26 cellular contexts compared by ENCODE assay signal in genomic region chr1:16973215-16973614, GRCh38.
"Had no signal": no experiment of that assay in that cellular context is flagged by ENCODE, and none has a peak within 500 bp of the region (broad histone marks: within the 10 kb centered on the region; RNA-seq: fewer than 3 reads in every experiment).

No MANE protein-coding gene starts in this region.

- H3K4me3 Mint-ChIP-seq: activated naive CD8-positive, alpha-beta T cell; brain; dendritic cell treated with granulocyte-macrophage colony-stimulating factor and Interleukin-4, amounts not matched to agents 40 ng/mL and 50 ng/mL, for 4 days; naive B cell; T-helper 1 cell treated with Interleukin-12 subunit alpha and Interleukin-12 subunit beta and Interleukin-4 antibody, amounts not matched to agents 30 μg/mL and 1 μg/mL, for 36 hours had no signal

- H3K36me3 Mint-ChIP-seq: activated naive CD8-positive, alpha-beta T cell; naive B cell had no signal

- H3K27ac ChIP-seq: adrenal gland, epithelial cell of prostate, esophagus squamous epithelium, left ventricle myocardium inferior, right atrium auricular region, VCaP had no signal

- H3K9me3 ChIP-seq: adrenal gland, esophagus squamous epithelium, left ventricle myocardium inferior, right atrium auricular region, tibial nerve had no signal

- H3K27ac Mint-ChIP-seq: activated naive CD8-positive, alpha-beta T cell; dendritic cell treated with granulocyte-macrophage colony-stimulating factor and Interleukin-4, amounts not matched to agents 40 ng/mL and 50 ng/mL, for 4 days; T-helper 1 cell treated with Interleukin-12 subunit alpha and Interleukin-12 subunit beta and Interleukin-4 antibody, amounts not matched to agents 30 μg/mL and 1 μg/mL, for 36 hours had no signal

- H3K4me1 ChIP-seq: adrenal gland, right atrium auricular region had no signal

- H3K4me3 ChIP-seq: adrenal gland, esophagus squamous epithelium, left ventricle myocardium inferior, lung, right atrium auricular region, tibial nerve had no signal

- H3K27me3 Mint-ChIP-seq: activated naive CD8-positive, alpha-beta T cell; brain; naive B cell had no signal

- H3K36me3 ChIP-seq: right atrium auricular region had no signal

- H3K9me3 Mint-ChIP-seq: brain; dendritic cell treated with granulocyte-macrophage colony-stimulating factor and Interleukin-4, amounts not matched to agents 40 ng/mL and 50 ng/mL, for 4 days; neural crest cell; T-helper 1 cell treated with Interleukin-12 subunit alpha and Interleukin-12 subunit beta and Interleukin-4 antibody, amounts not matched to agents 30 μg/mL and 1 μg/mL, for 36 hours had no signal

- DNase-seq: activated CD4-positive, alpha-beta T cell treated with anti-CD3 and anti-CD28 coated beads for 48 hours; activated CD4-positive, alpha-beta T cell treated with anti-CD3 and anti-CD28 coated beads, Interleukin-2, amount 50 U/mL, for 48 hours; activated CD8-positive, alpha-beta memory T cell treated with anti-CD3 and anti-CD28 coated beads for 24 hours; activated effector memory CD4-positive, alpha-beta T cell treated with Interleukin-2 at 50 U/mL for 16 hours; activated naive CD4-positive, alpha-beta T cell treated with Interleukin-2 at 50 U/mL for 16 hours; adrenal gland; aorta; esophagus squamous epithelium; left ventricle myocardium inferior; mesendoderm; naive B cell; stimulated activated CD4-positive, alpha-beta T cell treated with anti-CD3 and anti-CD28 coated beads, Interleukin-2, amount 100 ng/mL, for 48 hours; stimulated activated naive CD4-positive, alpha-beta T cell treated with Interleukin-2 at 50 U/mL for 16 hours; SW 1271; T-helper 9 cell had no signal

- H3K27me3 ChIP-seq: adrenal gland, esophagus squamous epithelium, right atrium auricular region, tibial nerve had no signal

- ATAC-seq: activated CD4-positive, CD25-positive, alpha-beta regulatory T cell treated with anti-CD3 and anti-CD28 coated beads, Interleukin-2, amount 50 U/mL, for 24 hours had no signal
